ENCODE assay signal across 16 cellular contexts in genomic region chr3:128232421-128233180, GRCh38.
"Had no signal": no experiment of that assay in that cellular context is flagged by ENCODE, and none has a peak within 500 bp of the region (broad histone marks: within the 10 kb centered on the region; RNA-seq: fewer than 3 reads in every experiment).

No MANE protein-coding gene starts in this region.

- H3K36me3 ChIP-seq: upper lobe of right lung had no signal

- H3K27me3 Mint-ChIP-seq: natural killer cell treated with Interleukin-12 subunit alpha and Interleukin-12 subunit beta and Interleukin-15 and Interleukin-18, amount 100 ng/mL, for 72 hours had no signal

- ATAC-seq: left cardiac atrium; natural killer cell treated with Interleukin-12 subunit alpha and Interleukin-12 subunit beta and Interleukin-15 and Interleukin-18, amount 100 ng/mL, for 72 hours; sciatic nerve; upper lobe of right lung had no signal

- H3K27ac ChIP-seq: psoas muscle, upper lobe of right lung had no signal

- H3K9me3 Mint-ChIP-seq: activated T-helper 2 cell treated with anti-CD3 and anti-CD28 coated beads, Interferon-gamma antibody, Interleukin-2, Interleukin-4, amounts not matched to agents 10 μg/mL and 5 μg/mL and 100 μg/mL, durations not matched to agents 14 hours and 24 hours and 36 hours; endodermal cell; natural killer cell treated with Interleukin-12 subunit alpha and Interleukin-12 subunit beta and Interleukin-15 and Interleukin-18, amount 100 ng/mL, for 72 hours; T-helper 1 cell treated with Interleukin-12 subunit alpha and Interleukin-12 subunit beta and Interleukin-4 antibody, amounts not matched to agents 30 μg/mL and 1 μg/mL, for 36 hours had no signal

- H3K4me1 ChIP-seq: psoas muscle, upper lobe of right lung had no signal

- H3K4me3 Mint-ChIP-seq: endodermal cell; natural killer cell treated with Interleukin-12 subunit alpha and Interleukin-12 subunit beta and Interleukin-15 and Interleukin-18, amount 100 ng/mL, for 72 hours; T-helper 1 cell treated with Interleukin-12 subunit alpha and Interleukin-12 subunit beta and Interleukin-4 antibody, amounts not matched to agents 30 μg/mL and 1 μg/mL, for 36 hours had no signal

- H3K27ac Mint-ChIP-seq: activated T-helper 2 cell treated with anti-CD3 and anti-CD28 coated beads, Interferon-gamma antibody, Interleukin-2, Interleukin-4, amounts not matched to agents 10 μg/mL and 5 μg/mL and 100 μg/mL, durations not matched to agents 14 hours and 24 hours and 36 hours; endodermal cell; natural killer cell treated with Interleukin-12 subunit alpha and Interleukin-12 subunit beta and Interleukin-15 and Interleukin-18, amount 100 ng/mL, for 72 hours; T-helper 1 cell treated with Interleukin-12 subunit alpha and Interleukin-12 subunit beta and Interleukin-4 antibody, amounts not matched to agents 30 μg/mL and 1 μg/mL, for 36 hours had no signal

- H3K27me3 ChIP-seq: upper lobe of right lung had no signal

- DNase-seq: activated CD4-positive, alpha-beta T cell treated with anti-CD3 and anti-CD28 coated beads, Interleukin-2, amount 50 U/mL, for 1 hour; activated CD4-positive, CD25-positive, alpha-beta regulatory T cell; activated naive CD4-positive, alpha-beta T cell treated with anti-CD3 and anti-CD28 coated beads, Interleukin-2, amount 50 U/mL, for 16 hours; central memory CD4-positive, alpha-beta T cell; dermis blood vessel endothelial cell; endodermal cell; left cardiac atrium; mammary epithelial cell; psoas muscle; stimulated activated CD4-positive, alpha-beta T cell treated with anti-CD3 and anti-CD28 coated beads, Interleukin-2, amount 100 ng/mL, for 24 hours; stimulated activated naive CD4-positive, alpha-beta T cell; upper lobe of right lung had no signal

- H3K9me3 ChIP-seq: psoas muscle, upper lobe of right lung had no signal

- H3K36me3 Mint-ChIP-seq: natural killer cell treated with Interleukin-12 subunit alpha and Interleukin-12 subunit beta and Interleukin-15 and Interleukin-18, amount 100 ng/mL, for 72 hours had no signal

- H3K4me3 ChIP-seq: psoas muscle, upper lobe of right lung had no signal
